12 cellular contexts compared by ENCODE assay signal in genomic region chr2:100781523-100782375, GRCh38. TPM values are rescaled to one million over a fixed set of nuclear protein-coding genes. Genes with fewer than 3 reads are reported as not detected.
"Had no signal": no experiment of that assay in that cellular context is flagged by ENCODE, and none has a peak within 500 bp of the region (broad histone marks: within the 10 kb centered on the region; RNA-seq: fewer than 3 reads in every experiment).

No MANE protein-coding gene starts in this region.

- H3K9me3 ChIP-seq: testis, upper lobe of right lung had no signal

- H3K36me3 Mint-ChIP-seq: activated naive CD4-positive, alpha-beta T cell treated with anti-CD3 and anti-CD28 coated beads, Interleukin-2, amount 50 U/mL, for 24 hours; natural killer cell; WTC11 had no signal

- H3K4me1 Mint-ChIP-seq: activated CD4-positive, alpha-beta T cell treated with anti-CD3 and anti-CD28 coated beads, Interleukin-2, amount 10 ng/mL, durations not matched to agents 24 days and 14 days; activated naive CD4-positive, alpha-beta T cell treated with anti-CD3 and anti-CD28 coated beads, Interleukin-2, amount 50 U/mL, for 24 hours; natural killer cell; stimulated activated naive CD8-positive, alpha-beta T cell treated with anti-CD3 and anti-CD28 coated beads, Interleukin-15, amount 100 ng/mL, for 72 hours had no signal

- H3K4me3 Mint-ChIP-seq: activated CD4-positive, alpha-beta T cell treated with anti-CD3 and anti-CD28 coated beads, Interleukin-2, amount 10 ng/mL, durations not matched to agents 24 days and 14 days; activated naive CD4-positive, alpha-beta T cell treated with anti-CD3 and anti-CD28 coated beads, Interleukin-2, amount 50 U/mL, for 24 hours; dendritic cell treated with granulocyte-macrophage colony-stimulating factor and Interleukin-4, amounts not matched to agents 40 ng/mL and 50 ng/mL, for 4 days; effector memory CD8-positive, alpha-beta T cell; natural killer cell; stimulated activated naive CD8-positive, alpha-beta T cell treated with anti-CD3 and anti-CD28 coated beads, Interleukin-15, amount 100 ng/mL, for 72 hours; WTC11 had no signal

- H3K36me3 ChIP-seq: upper lobe of right lung had no signal

- H3K4me3 ChIP-seq: testis, upper lobe of right lung had no signal

- ATAC-seq: effector memory CD8-positive, alpha-beta T cell; natural killer cell; stimulated activated naive CD8-positive, alpha-beta T cell treated with anti-CD3 and anti-CD28 coated beads, Interleukin-15, amount 100 ng/mL, for 72 hours had no signal

- H3K27me3 Mint-ChIP-seq: activated CD4-positive, alpha-beta T cell treated with anti-CD3 and anti-CD28 coated beads, Interleukin-2, amount 10 ng/mL, durations not matched to agents 24 days and 14 days; activated naive CD4-positive, alpha-beta T cell treated with anti-CD3 and anti-CD28 coated beads, Interleukin-2, amount 50 U/mL, for 24 hours; stimulated activated naive CD8-positive, alpha-beta T cell treated with anti-CD3 and anti-CD28 coated beads, Interleukin-15, amount 100 ng/mL, for 72 hours had no signal

- H3K27me3 ChIP-seq: testis, upper lobe of right lung had no signal

- H3K9me3 Mint-ChIP-seq: activated CD4-positive, alpha-beta T cell treated with anti-CD3 and anti-CD28 coated beads, Interleukin-2, amount 10 ng/mL, durations not matched to agents 24 days and 14 days; activated naive CD4-positive, alpha-beta T cell treated with anti-CD3 and anti-CD28 coated beads, Interleukin-2, amount 50 U/mL, for 24 hours; dendritic cell treated with granulocyte-macrophage colony-stimulating factor and Interleukin-4, amounts not matched to agents 40 ng/mL and 50 ng/mL, for 4 days; effector memory CD8-positive, alpha-beta T cell; natural killer cell; stimulated activated naive CD8-positive, alpha-beta T cell treated with anti-CD3 and anti-CD28 coated beads, Interleukin-15, amount 100 ng/mL, for 72 hours; WTC11 had no signal

- H3K27ac Mint-ChIP-seq: activated CD4-positive, alpha-beta T cell treated with anti-CD3 and anti-CD28 coated beads, Interleukin-2, amount 10 ng/mL, durations not matched to agents 24 days and 14 days; activated naive CD4-positive, alpha-beta T cell treated with anti-CD3 and anti-CD28 coated beads, Interleukin-2, amount 50 U/mL, for 24 hours; dendritic cell treated with granulocyte-macrophage colony-stimulating factor and Interleukin-4, amounts not matched to agents 40 ng/mL and 50 ng/mL, for 4 days; effector memory CD8-positive, alpha-beta T cell; natural killer cell; WTC11 had no signal

- DNase-seq: activated CD4-positive, alpha-beta T cell treated with anti-CD3 and anti-CD28 coated beads, Interleukin-2, amount 10 ng/mL, durations not matched to agents 24 days and 14 days; activated CD8-positive, alpha-beta memory T cell treated with anti-CD3 and anti-CD28 coated beads for 24 hours; effector memory CD8-positive, alpha-beta T cell; natural killer cell; stimulated activated CD4-positive, alpha-beta T cell treated with anti-CD3 and anti-CD28 coated beads, Interleukin-4, amount 100 ng/mL, for 1 hour; stimulated activated CD8-positive, alpha-beta memory T cell treated with anti-CD3 and anti-CD28 coated beads, Interleukin-4, amount 100 ng/mL, for 48 hours; stimulated activated naive CD8-positive, alpha-beta T cell treated with anti-CD3 and anti-CD28 coated beads, Interleukin-15, amount 100 ng/mL, for 72 hours; testis; upper lobe of right lung had no signal

- H3K27ac ChIP-seq: testis, upper lobe of right lung had no signal

- H3K4me1 ChIP-seq: testis, upper lobe of right lung had no signal

RNA-seq across cellular contexts. Expression of gene NPAS2, which starts 38.2 kb away (rescaled TPM):
- total RNA-seq: natural killer cell had no signal
